ENCODE assay signal across 1 cellular context in genomic region chr11:73273246-73273890, GRCh38.
TF ChIP-seq lines count a peak whose summit lies in the region.

No MANE protein-coding gene starts in this region.

TF ChIP-seq in H1, 55 proteins besides CTCF, POLR2A, EP300 and RAD21:
- no peak for TF ChIP-seq NRF1 (IDR thresholded peaks at IDR 0.05; ENCODE audit: low read depth, low read length)
- TF ChIP-seq CTBP2 (IDR thresholded peaks at IDR 0.05; ENCODE audit: borderline replicate concordance, insufficient read depth, insufficient read length, low read length), result no peak
- no peak for TF ChIP-seq SIRT6 (IDR thresholded peaks at IDR 0.05; ENCODE audit: low read length)
- TF ChIP-seq HDAC2 (IDR thresholded peaks at IDR 0.05; ENCODE audit: borderline replicate concordance in 1 of 2, low read depth in 2 of 2, low read length in 2 of 2), result no peak
